ENCODE assay signal across 10 cellular contexts in the genomic region with DNA sequence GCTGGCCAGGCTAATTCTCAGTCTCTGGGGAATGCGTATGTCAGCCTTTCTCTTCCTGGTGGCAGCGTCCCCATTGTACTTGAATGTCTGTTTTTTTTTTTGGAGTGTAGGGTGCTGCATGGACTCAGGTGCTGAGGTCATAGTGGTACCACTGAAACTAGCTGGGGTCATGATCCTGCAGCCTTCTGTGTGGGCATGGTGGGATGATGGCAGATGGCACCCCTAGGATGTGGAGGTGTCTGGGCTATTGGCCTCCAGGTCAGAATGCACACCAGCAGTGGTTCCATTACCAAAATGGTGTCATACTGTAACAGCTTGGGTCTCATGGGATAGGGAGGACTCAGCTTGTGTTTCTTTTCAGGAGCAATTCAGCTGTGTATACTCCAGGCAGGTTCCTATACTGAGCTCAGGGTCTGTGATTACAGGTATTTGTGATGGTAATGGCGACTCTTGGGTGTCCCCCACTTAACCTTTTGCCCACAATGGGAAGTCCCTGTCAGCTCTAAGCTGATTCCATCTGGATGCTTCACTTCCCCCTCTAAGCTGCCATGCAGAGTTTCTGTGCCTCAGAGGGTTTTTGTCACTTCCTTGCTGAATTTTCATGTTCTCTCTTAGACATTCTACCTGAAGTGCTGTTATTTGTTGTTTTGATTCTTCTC. TPM values are rescaled to one million over a fixed set of nuclear protein-coding genes. Genes with fewer than 3 reads are reported as not detected.
DNase-seq lines count a peak whose midpoint lies in the region; ATAC-seq and TF ChIP-seq lines count a peak whose summit lies in the region.
"Had no signal": no experiment of that assay in that cellular context is flagged by ENCODE, and none has a peak within 500 bp of the region (broad histone marks: within the 10 kb centered on the region; RNA-seq: fewer than 3 reads in every experiment).

No MANE protein-coding gene starts in this region.

- H3K4me1 ChIP-seq in mammary epithelial cell (ENCODE audit: insufficient read depth, low read length) (no peaks in the 10 kb centered on the region), HUES6 (ENCODE audit: control insufficient read depth, insufficient read depth, low read length) (peaks cover 20% of the 10 kb centered on the region)
- H3K4me1 ChIP-seq: esophagus muscularis mucosa had no signal

- no peaks in the 10 kb centered on the region for H4K20me1 ChIP-seq in mammary epithelial cell (ENCODE audit: insufficient read depth, low read length)

- TF ChIP-seq CTCF in MCF 10A (IDR thresholded peaks at IDR 0.05; ENCODE audit: unreplicated experiment), result no peak
- no peak for TF ChIP-seq CTCF in mammary epithelial cell (conservative IDR thresholded peaks at IDR 0.05 in 1 of 2, IDR thresholded peaks at IDR 0.05 in 1 of 2; ENCODE audit: extremely low read depth in 1 of 2, insufficient read depth in 1 of 2, low read depth in 1 of 2, low read length in 2 of 2)

- H2AFZ ChIP-seq in mammary epithelial cell (ENCODE audit: low read depth, low read length), result no peak overlapping the region

- H3K27ac ChIP-seq in mammary epithelial cell (ENCODE audit: insufficient read depth, low read depth, low read length) (no peak overlapping the region), HUES6 (ENCODE audit: low read depth, low read length) (0 out of 2 replicates have a peak overlapping the region, but pooled peaks have one; percentile 11)
- H3K27ac ChIP-seq: esophagus muscularis mucosa had no signal

- peaks cover 11% of the 10 kb centered on the region for H3K9me3 ChIP-seq in mammary epithelial cell (replicated peaks; ENCODE audit: insufficient read depth, low read length)
- H3K9me3 ChIP-seq in HUES6 (ENCODE audit: control insufficient read depth, insufficient read depth, low read depth, low read length), result peaks cover 21% of the 10 kb centered on the region

- H3K27ac Mint-ChIP-seq in MCF 10A (ENCODE audit: low read depth, unreplicated experiment), result peak overlapping the region; percentile 39
- H3K27ac Mint-ChIP-seq in stimulated activated memory B cell treated with anti-CD40 and anti-IgM and Interleukin-4, amounts not matched to agents 10 μg/mL and 1 μg/mL and 100 μg/mL, for 72 hours, result peak overlapping the region; percentile 78
- no peak overlapping the region for H3K27ac Mint-ChIP-seq in activated T-helper 17 cell treated with anti-CD3 and anti-CD28 coated beads, Interleukin-2, amount 50 U/mL, for 72 hours
- no peak overlapping the region for H3K27ac Mint-ChIP-seq in activated CD4-positive, alpha-beta T cell treated with anti-CD3 and anti-CD28 coated beads, Interleukin-2, amount 10 ng/mL, durations not matched to agents 7 days and 5 days

- H3K79me2 ChIP-seq in mammary epithelial cell (ENCODE audit: insufficient read depth, low read length), result peaks cover 41% of the 10 kb centered on the region

- 76% methylated on average over 3 of the region's 3 CpGs for WGBS in mammary epithelial cell (ENCODE audit: low coverage, missing lambda C conversion rate)

- H3K4me3 ChIP-seq in mammary epithelial cell (replicated peaks in 1 of 3; ENCODE audit: insufficient read depth in 1 of 3, low read depth in 2 of 3, low read length in 3 of 3) (no peak overlapping the region), HUES6 (ENCODE audit: low read depth, low read length) (peak overlapping the region; percentile 16; the same call in 1 of the 2 replicates)
- H3K4me3 ChIP-seq: esophagus muscularis mucosa had no signal

- H3K4me1 Mint-ChIP-seq in MCF 10A (ENCODE audit: insufficient read depth, unreplicated experiment), result no peaks in the 10 kb centered on the region
- peaks cover 36% of the 10 kb centered on the region for H3K4me1 Mint-ChIP-seq in stimulated activated memory B cell treated with anti-CD40 and anti-IgM and Interleukin-4, amounts not matched to agents 10 μg/mL and 1 μg/mL and 100 μg/mL, for 72 hours
- H3K4me1 Mint-ChIP-seq in activated T-helper 17 cell treated with anti-CD3 and anti-CD28 coated beads, Interleukin-2, amount 50 U/mL, for 72 hours, result peaks cover 2% of the 10 kb centered on the region
- no peaks in the 10 kb centered on the region for H3K4me1 Mint-ChIP-seq in activated CD4-positive, alpha-beta T cell treated with anti-CD3 and anti-CD28 coated beads, Interleukin-2, amount 10 ng/mL, durations not matched to agents 7 days and 5 days

- in situ Hi-C loops in mammary epithelial cell (cut with MboI; ENCODE audit: low sequenced_read_pairs in 2 of 2), result loop anchor here in 1 of 2 donors (25.0 kb wide), 1 partner anchor 267 kb away; no protein-coding TSS in a partner anchor

- BruUV-seq in MCF 10A (replicated peaks; lab: Mats Ljungman, UMichigan) (no TSS peak), mammary epithelial cell (replicated peaks; lab: Mats Ljungman, UMichigan) (no TSS peak)

- POLR2A ChIA-PET in MCF 10A (lab: Yijun Ruan, JAX), result interaction anchor here (0.6 to 1.0 kb wide), 3 partner anchors 11 to 988 kb away, joined by 3 to 6 read pairs (median 3); no protein-coding TSS in a partner anchor
- POLR2A ChIA-PET in activated CD4-positive, alpha-beta T cell treated with anti-CD3 and anti-CD28 coated beads, Interleukin-2, amount 10 ng/mL, durations not matched to agents 7 days and 5 days (lab: Charles Lee), result no interaction called here

- peaks cover 31% of the 10 kb centered on the region for H3K36me3 Mint-ChIP-seq in MCF 10A (ENCODE audit: insufficient read depth, unreplicated experiment)
- peaks cover 70% of the 10 kb centered on the region for H3K36me3 Mint-ChIP-seq in stimulated activated memory B cell treated with anti-CD40 and anti-IgM and Interleukin-4, amounts not matched to agents 10 μg/mL and 1 μg/mL and 100 μg/mL, for 72 hours
- peaks cover 71% of the 10 kb centered on the region for H3K36me3 Mint-ChIP-seq in activated T-helper 17 cell treated with anti-CD3 and anti-CD28 coated beads, Interleukin-2, amount 50 U/mL, for 72 hours (ENCODE audit: low read depth)
- peaks cover 37% of the 10 kb centered on the region for H3K36me3 Mint-ChIP-seq in activated CD4-positive, alpha-beta T cell treated with anti-CD3 and anti-CD28 coated beads, Interleukin-2, amount 10 ng/mL, durations not matched to agents 7 days and 5 days (ENCODE audit: low read depth)

- no peak overlapping the region for H3K4me3 Mint-ChIP-seq in MCF 10A (ENCODE audit: unreplicated experiment)
- H3K4me3 Mint-ChIP-seq in stimulated activated memory B cell treated with anti-CD40 and anti-IgM and Interleukin-4, amounts not matched to agents 10 μg/mL and 1 μg/mL and 100 μg/mL, for 72 hours, result no peak overlapping the region
- H3K4me3 Mint-ChIP-seq in activated T-helper 17 cell treated with anti-CD3 and anti-CD28 coated beads, Interleukin-2, amount 50 U/mL, for 72 hours, result no peak overlapping the region
- no peak overlapping the region for H3K4me3 Mint-ChIP-seq in activated CD4-positive, alpha-beta T cell treated with anti-CD3 and anti-CD28 coated beads, Interleukin-2, amount 10 ng/mL, durations not matched to agents 7 days and 5 days

- DNase-seq in MCF 10A (ENCODE audit: unreplicated experiment) (no peak), mammary epithelial cell (no peak), NCI-H82 (lab: John Stamatoyannopoulos, UW) (no peak)
- no peak for DNase-seq in activated CD4-positive, alpha-beta T cell treated with anti-CD3 and anti-CD28 coated beads, Interleukin-2, amount 10 ng/mL, durations not matched to agents 7 days and 5 days
- DNase-seq: activated CD4-positive, alpha-beta T cell treated with anti-CD3 and anti-CD28 coated beads for 1 hour had no signal

- no peak overlapping the region for H3K4me2 ChIP-seq in mammary epithelial cell (ENCODE audit: insufficient read depth, low read depth, low read length)

- ATAC-seq in HG02571 (IDR thresholded peaks at IDR 0.05; ENCODE audit: unreplicated experiment), result peak; percentile 74
- peak; percentile 86 for ATAC-seq in stimulated activated memory B cell treated with anti-CD40 and anti-IgM and Interleukin-4, amounts not matched to agents 10 μg/mL and 1 μg/mL and 100 μg/mL, for 72 hours
- ATAC-seq in activated T-helper 17 cell treated with anti-CD3 and anti-CD28 coated beads, Interleukin-2, amount 50 U/mL, for 72 hours (replicated peaks), result no peak

- H3K36me3 ChIP-seq in mammary epithelial cell (ENCODE audit: insufficient read depth, low read length) (no peaks in the 10 kb centered on the region), HUES6 (ENCODE audit: control insufficient read depth, insufficient read depth, low read length) (peaks cover 36% of the 10 kb centered on the region)

- no peaks in the 10 kb centered on the region for H3K27me3 ChIP-seq in mammary epithelial cell (ENCODE audit: insufficient read depth, low read length)
- no peaks in the 10 kb centered on the region for H3K27me3 ChIP-seq in HUES6 (ENCODE audit: control insufficient read depth, insufficient read depth, low read length)
- H3K27me3 ChIP-seq: esophagus muscularis mucosa had no signal

- CTCF ChIA-PET in MCF 10A (lab: Yijun Ruan, JAX) (interaction anchor here (0.6 to 1.9 kb wide), 23 partner anchors 8 to 1334 kb away, joined by 3 to 13 read pairs (median 4); partner anchors contain the start of gene HSD17B4), mammary epithelial cell (lab: Charles Lee; ENCODE audit: low non-redundant PET) (interaction anchor here (0.7 kb wide), 1 partner anchor 12 kb away, joined by 3 read pairs; no protein-coding TSS in a partner anchor)
- CTCF ChIA-PET in activated CD4-positive, alpha-beta T cell treated with anti-CD3 and anti-CD28 coated beads, Interleukin-2, amount 10 ng/mL, durations not matched to agents 7 days and 5 days (lab: Charles Lee), result interaction anchor here (1.5 to 1.9 kb wide), 2 partner anchors 11 to 18 kb away, joined by 4 to 5 read pairs; partner anchors contain the start of gene HSD17B4

- dilution Hi-C loops in mammary epithelial cell (cut with HindIII; ENCODE audit: low sequenced_read_pairs), result no loop called here

- H3K9ac ChIP-seq in mammary epithelial cell (ENCODE audit: insufficient read depth, low read length), result no peak overlapping the region
- H3K9ac ChIP-seq in HUES6 (ENCODE audit: low read length), result no peak overlapping the region

- no peaks in the 10 kb centered on the region for H3K27me3 Mint-ChIP-seq in MCF 10A (ENCODE audit: insufficient read depth, unreplicated experiment)
- no peaks in the 10 kb centered on the region for H3K27me3 Mint-ChIP-seq in stimulated activated memory B cell treated with anti-CD40 and anti-IgM and Interleukin-4, amounts not matched to agents 10 μg/mL and 1 μg/mL and 100 μg/mL, for 72 hours
- no peaks in the 10 kb centered on the region for H3K27me3 Mint-ChIP-seq in activated T-helper 17 cell treated with anti-CD3 and anti-CD28 coated beads, Interleukin-2, amount 50 U/mL, for 72 hours
- no peaks in the 10 kb centered on the region for H3K27me3 Mint-ChIP-seq in activated CD4-positive, alpha-beta T cell treated with anti-CD3 and anti-CD28 coated beads, Interleukin-2, amount 10 ng/mL, durations not matched to agents 7 days and 5 days

- peaks cover 30% of the 10 kb centered on the region for H3K9me3 Mint-ChIP-seq in MCF 10A (ENCODE audit: unreplicated experiment)
- peaks cover 15% of the 10 kb centered on the region for H3K9me3 Mint-ChIP-seq in stimulated activated memory B cell treated with anti-CD40 and anti-IgM and Interleukin-4, amounts not matched to agents 10 μg/mL and 1 μg/mL and 100 μg/mL, for 72 hours
- H3K9me3 Mint-ChIP-seq in activated T-helper 17 cell treated with anti-CD3 and anti-CD28 coated beads, Interleukin-2, amount 50 U/mL, for 72 hours, result peaks cover 25% of the 10 kb centered on the region
- peaks cover 26% of the 10 kb centered on the region for H3K9me3 Mint-ChIP-seq in activated CD4-positive, alpha-beta T cell treated with anti-CD3 and anti-CD28 coated beads, Interleukin-2, amount 10 ng/mL, durations not matched to agents 7 days and 5 days

- intact Hi-C loops in MCF 10A (cut with micrococcal nuclease), result loop anchor here (2.0 kb wide), 2 partner anchors 587 to 1215 kb away; no protein-coding TSS in a partner anchor
- intact Hi-C loops in mammary epithelial cell (cut with micrococcal nuclease), result loop anchor here (2.0 to 10.0 kb wide), 3 partner anchors 275 to 585 kb away; no protein-coding TSS in a partner anchor

RNA-seq across cellular contexts. Expression of gene HSD17B4, which starts 17.9 kb away (rescaled TPM):
- total RNA-seq in MCF 10A (2022), result 163 and 169 TPM in 2 replicates
- total RNA-seq in mammary epithelial cell, result 100 to 1,000 TPM; 131 to 168 TPM
- 139 TPM for polyA plus RNA-seq in mammary epithelial cell
- polyA minus RNA-seq in mammary epithelial cell, result 207 TPM
- 10 to 100 TPM; 41.4 to 61.8 TPM for total RNA-seq in activated T-helper 17 cell treated with anti-CD3 and anti-CD28 coated beads, Interleukin-2, amount 50 U/mL, for 72 hours
- total RNA-seq in activated CD4-positive, alpha-beta T cell treated with anti-CD3 and anti-CD28 coated beads, Interleukin-2, amount 10 ng/mL, durations not matched to agents 7 days and 5 days, result 10 to 100 TPM; 56.0 to 62.4 TPM

Comparison
In these comparisons a context has a peak if more than half of its experiments do, and no peak if none do; other contexts are left out.
1. H3K27ac Mint-ChIP-seq: peak in MCF 10A (single experiment) and stimulated activated memory B cell treated with anti-CD40 and anti-IgM and Interleukin-4, amounts not matched to agents 10 μg/mL and 1 μg/mL and 100 μg/mL, for 72 hours (single experiment); none in activated T-helper 17 cell treated with anti-CD3 and anti-CD28 coated beads, Interleukin-2, amount 50 U/mL, for 72 hours (single experiment) and activated CD4-positive, alpha-beta T cell treated with anti-CD3 and anti-CD28 coated beads, Interleukin-2, amount 10 ng/mL, durations not matched to agents 7 days and 5 days (single experiment).